Comparison of ENCODE assay signal across 10 cellular contexts in the genomic region with DNA sequence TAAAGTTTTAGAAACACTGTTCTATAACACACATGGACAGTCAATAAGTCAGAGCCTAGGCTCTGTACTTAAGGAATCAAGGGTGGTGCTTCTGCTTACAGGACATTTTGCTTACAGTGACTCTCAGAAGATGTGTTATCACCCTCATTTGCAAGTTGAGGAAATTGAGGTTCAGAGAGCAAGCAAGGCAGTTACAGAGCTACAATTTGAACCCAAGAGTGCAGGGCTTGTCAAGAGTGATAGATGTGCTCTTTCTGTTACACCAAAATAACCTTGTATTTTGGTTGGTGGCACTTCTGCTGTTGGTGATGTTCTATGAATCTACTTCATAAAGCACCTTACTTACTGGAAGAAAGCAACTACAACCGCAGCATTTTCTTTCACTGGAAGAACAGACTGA.
DNase-seq lines count a peak whose midpoint lies in the region; ATAC-seq and TF ChIP-seq lines count a peak whose summit lies in the region.
"Had no signal": no experiment of that assay in that cellular context is flagged by ENCODE, and none has a peak within 500 bp of the region (broad histone marks: within the 10 kb centered on the region; RNA-seq: fewer than 3 reads in every experiment).

No MANE protein-coding gene starts in this region.

- no peaks in the 10 kb centered on the region for H3K9me3 Mint-ChIP-seq in chondrocyte (ENCODE audit: low read depth)
- H3K9me3 Mint-ChIP-seq: activated naive CD4-positive, alpha-beta T cell treated with anti-CD3 and anti-CD28 coated beads, Interleukin-2, amount 50 U/mL, for 24 hours had no signal

- no peak overlapping the region for H3K4me3 Mint-ChIP-seq in chondrocyte (ENCODE audit: unreplicated experiment)

- H3K27ac ChIP-seq in OCI-LY1 (ENCODE audit: low read depth, low read length, poor library complexity, severe bottlenecking), result peak overlapping the region; percentile 93
- peak overlapping the region in 3 of 10 donors; percentile 32 to 78 (median 46) for H3K27ac ChIP-seq in heart right ventricle

- H3K27me3 ChIP-seq in GM06990 (replicated peaks; ENCODE audit: control insufficient read depth, insufficient read depth, low read length) (no peaks in the 10 kb centered on the region), OCI-LY1 (ENCODE audit: insufficient read depth, low read length) (no peaks in the 10 kb centered on the region), skeletal muscle satellite cell (ENCODE audit: control insufficient read depth, insufficient read depth, low read length) (no peaks in the 10 kb centered on the region), heart right ventricle (no peaks in the 10 kb centered on the region), HAP-1 (ENCODE audit: low read depth) (no peaks in the 10 kb centered on the region)

- H3K4me3 ChIP-seq in GM06990 (replicated peaks; ENCODE audit: low read depth, low read length) (no peak overlapping the region), OCI-LY1 (ENCODE audit: low read depth, low read length, poor library complexity, severe bottlenecking) (no peak overlapping the region), skeletal muscle satellite cell (ENCODE audit: low read length) (no peak overlapping the region), heart right ventricle (no peak overlapping the region), HAP-1 (no peak overlapping the region)

- H3K9me3 ChIP-seq in OCI-LY1 (ENCODE audit: low read length) (no peaks in the 10 kb centered on the region), skeletal muscle satellite cell (replicated peaks; ENCODE audit: low read length) (no peaks in the 10 kb centered on the region), heart right ventricle (no peaks in the 10 kb centered on the region), HAP-1 (no peaks in the 10 kb centered on the region)

- peaks cover 2% of the 10 kb centered on the region for H3K36me3 Mint-ChIP-seq in chondrocyte (ENCODE audit: low read depth)

- H3K4me1 ChIP-seq in OCI-LY1 (ENCODE audit: insufficient read depth, low read length, severe bottlenecking), result peaks cover 33% of the 10 kb centered on the region
- H3K4me1 ChIP-seq in skeletal muscle satellite cell (ENCODE audit: control insufficient read depth, insufficient read depth, low read length), result peaks cover 33% of the 10 kb centered on the region
- peaks cover 0 to 40% (median 17%) of the 10 kb centered on the region in 9 donors for H3K4me1 ChIP-seq in heart right ventricle
- no peaks in the 10 kb centered on the region for H3K4me1 ChIP-seq in HAP-1

- WGBS in heart right ventricle, 2 donors, result 95 to 100% methylated on average over 1 of the region's 1 CpG

- H3K27ac Mint-ChIP-seq in chondrocyte (ENCODE audit: unreplicated experiment), result peak overlapping the region; percentile 32

- H3K27me3 Mint-ChIP-seq in chondrocyte (ENCODE audit: low read depth), result no peaks in the 10 kb centered on the region
- H3K27me3 Mint-ChIP-seq: activated naive CD4-positive, alpha-beta T cell treated with anti-CD3 and anti-CD28 coated beads, Interleukin-2, amount 50 U/mL, for 24 hours had no signal

- H3K9me2 ChIP-seq in OCI-LY1 (ENCODE audit: low read depth, low read length), result no peaks in the 10 kb centered on the region

- no peaks in the 10 kb centered on the region for H3F3A ChIP-seq in OCI-LY1 (ENCODE audit: insufficient read depth, low read length)

- peaks cover 37% of the 10 kb centered on the region for H3K4me1 Mint-ChIP-seq in chondrocyte (ENCODE audit: low read depth)

- H3K4me2 ChIP-seq in OCI-LY1 (ENCODE audit: low read length), result peak overlapping the region; percentile 57
- H3K4me2 ChIP-seq in skeletal muscle satellite cell (ENCODE audit: low read length), result peak overlapping the region; percentile 20

- peak; percentile 68 for DNase-seq in GM06990 (ENCODE audit: extremely low read depth, insufficient read length)
- DNase-seq in chondrocyte (ENCODE audit: low spot score), result no peak
- DNase-seq in stimulated activated CD4-positive, alpha-beta T cell treated with anti-CD3 and anti-CD28 coated beads, Interleukin-15, amount 100 ng/mL, for 24 hours, result no peak
- no peak for DNase-seq in heart right ventricle
- DNase-seq in HAP-1 (ENCODE audit: low spot score in 2 of 2), result no peak
- DNase-seq: DMS79 treated with DMSO at 0.1 percent for 48 hours had no signal

- H3K36me3 ChIP-seq in GM06990 (ENCODE audit: control insufficient read depth, insufficient read depth, low read length) (no peaks in the 10 kb centered on the region; the same call in 1 of the 2 replicates), OCI-LY1 (ENCODE audit: insufficient read depth, low read length) (no peaks in the 10 kb centered on the region), skeletal muscle satellite cell (ENCODE audit: insufficient read depth, low read length) (no peaks in the 10 kb centered on the region), heart right ventricle (peaks cover 0 to 35% (median 0%) of the 10 kb centered on the region in 9 donors), HAP-1 (replicated peaks) (no peaks in the 10 kb centered on the region)

- ATAC-seq in HG02798 (IDR thresholded peaks at IDR 0.05; ENCODE audit: poor library complexity, unreplicated experiment) (no peak), heart right ventricle (no peak)

- H2AFZ ChIP-seq in OCI-LY1 (ENCODE audit: low read length), result no peak overlapping the region

- no peaks in the 10 kb centered on the region for H4K20me1 ChIP-seq in OCI-LY1 (ENCODE audit: insufficient read depth, low read length)

- in situ Hi-C loops in HAP-1 (cut with MboI; ENCODE audit: low sequenced_read_pairs), result no loop called here

- no peak for TF ChIP-seq CTCF in GM06990 (IDR thresholded peaks at IDR 0.05; ENCODE audit: insufficient read depth, low read length, poor library complexity, severe bottlenecking)
- TF ChIP-seq CTCF in OCI-LY1 (IDR thresholded peaks at IDR 0.05; ENCODE audit: low read length), result no peak
- TF ChIP-seq CTCF in chondrocyte (IDR thresholded peaks at IDR 0.05), result no peak
- TF ChIP-seq CTCF in heart right ventricle (IDR thresholded peaks at IDR 0.05), result no peak

- H3K79me2 ChIP-seq in OCI-LY1 (ENCODE audit: insufficient read depth, low read length), result no peaks in the 10 kb centered on the region

- H3K9ac ChIP-seq in OCI-LY1 (ENCODE audit: low read length) (peak overlapping the region; percentile 52), skeletal muscle satellite cell (ENCODE audit: low read depth, low read length) (peak overlapping the region; percentile 52)

- intact Hi-C loops in heart right ventricle (cut with DNase I), result no loop called here
